ENCODE assay signal across 23 cellular contexts in genomic region chrX:44489515-44489914, GRCh38. TPM values are rescaled to one million over a fixed set of nuclear protein-coding genes. Genes with fewer than 3 reads are reported as not detected.
A peak's percentile ranks its signal among the peaks of the same experiment; 100 is the strongest.
DNase-seq lines count a peak whose midpoint lies in the region; ATAC-seq, FAIRE-seq and TF ChIP-seq lines count a peak whose summit lies in the region.
"Had no signal": no experiment of that assay in that cellular context is flagged by ENCODE, and none has a peak within 500 bp of the region (broad histone marks: within the 10 kb centered on the region; RNA-seq: fewer than 3 reads in every experiment).

No MANE protein-coding gene starts in this region.

- no peaks in the 10 kb centered on the region for H3K9me1 ChIP-seq in K562 (ENCODE audit: control insufficient read depth, insufficient read depth, low read length)

- H2AFZ ChIP-seq in K562 (ENCODE audit: low read depth, low read length): no peak overlapping the region
- H2AFZ ChIP-seq: GM23248 had no signal

- BruUV-seq in K562 (replicated peaks; lab: Mats Ljungman, UMichigan): no TSS peak

- H3K36me3 ChIP-seq in K562 (ENCODE audit: control insufficient read depth, insufficient read depth, low read length): no peaks in the 10 kb centered on the region
- H3K36me3 ChIP-seq: BLaER1 had no signal

- no peaks in the 10 kb centered on the region for H4K20me1 ChIP-seq in K562 (replicated peaks; ENCODE audit: control insufficient read depth, insufficient read depth, low read length)
- H4K20me1 ChIP-seq: BLaER1 had no signal

- TF ChIP-seq RAD21 in K562 (CRISPR knock-in tag; conservative IDR thresholded peaks at IDR 0.05 in 1 of 2, IDR thresholded peaks at IDR 0.05 in 1 of 2): no peak

- no peak for TF ChIP-seq POLR2A in K562 (conservative IDR thresholded peaks at IDR 0.05)

- POLR2A ChIA-PET in K562 (lab: Yijun Ruan, JAX): interaction anchor here (1.0 kb wide), 1 partner anchor 32 kb away, joined by 3 read pairs; no protein-coding TSS in a partner anchor

- CTCF ChIA-PET in K562 (lab: Yijun Ruan, JAX; ENCODE audit: low intra/inter-chr PET ratio): no interaction called here

- H3K4me2 ChIP-seq in K562 (ENCODE audit: insufficient read depth, low read length): no peak overlapping the region
- H3K4me2 ChIP-seq: BLaER1 had no signal

- TF ChIP-seq EP300 in K562 (IDR thresholded peaks at IDR 0.05; ENCODE audit: low read length): no peak

- intact Hi-C loops in K562 (cut with micrococcal nuclease): no loop called here

- no peak for ATAC-seq in K562
- ATAC-seq in GM19324 (IDR thresholded peaks at IDR 0.05; ENCODE audit: low FRiP score, unreplicated experiment): no peak
- no peak for ATAC-seq in HG03432 (IDR thresholded peaks at IDR 0.05; ENCODE audit: unreplicated experiment)
- ATAC-seq: CD8-positive, alpha-beta T cell had no signal

- no peaks in the 10 kb centered on the region for H3K9me3 ChIP-seq in K562 (replicated peaks; ENCODE audit: control insufficient read depth, insufficient read depth, low read depth, low read length)
- H3K9me3 ChIP-seq: BLaER1, Caco-2 had no signal

- H3K4me3 ChIP-seq in K562: no peak overlapping the region
- H3K4me3 ChIP-seq: BLaER1, GM23248 had no signal

- H3K27ac ChIP-seq in K562 (ENCODE audit: extremely low read depth, low read depth, low read length): no peak overlapping the region
- H3K27ac ChIP-seq: 22Rv1, BLaER1, C4-2B, GM23248 had no signal

- no peak for FAIRE-seq in K562 (lab: Jason Lieb, UNC)
- FAIRE-seq: A204.1, G401.6, GM12892, H1 had no signal

- no peaks in the 10 kb centered on the region for H3K79me2 ChIP-seq in K562 (ENCODE audit: control insufficient read depth, insufficient read depth, low read length)

- DNase-seq in NCI-H748 (lab: John Stamatoyannopoulos, UW; ENCODE audit: unreplicated experiment) (peak; percentile 3), NCI-H748 treated with DMSO at 0.1 percent for 48 hours (lab: John Stamatoyannopoulos, UW) (no peak), NCI-H69 (lab: John Stamatoyannopoulos, UW) (peak; percentile 9), K562 (ENCODE audit: extremely low read depth in 1 of 4, low spot score in 3 of 4) (no peak), fibroblast of peridontal ligament (ENCODE audit: extremely low read depth) (peak; percentile 5), UCSD-AML1 (lab: John Stamatoyannopoulos, UW; ENCODE audit: unreplicated experiment) (no peak)
- DNase-seq: Caco-2; CD4-positive, CD25-positive, alpha-beta regulatory T cell; CD8-positive, alpha-beta T cell; DMS153; DND-41; GM23248; H7; HCEC 1CT had no signal

- no peaks in the 10 kb centered on the region for H3K27me3 ChIP-seq in K562 (ENCODE audit: control insufficient read depth in 2 of 2, insufficient read depth in 2 of 2, low read length in 2 of 2)
- H3K27me3 ChIP-seq: BLaER1 had no signal

- in situ Hi-C loops in K562 (cut with MboI): no loop called here

- peaks cover 0 to 10% of the 10 kb centered on the region in 2 experiments; a peak in 3 of 5 replicates for H3K4me1 ChIP-seq in K562 (replicated peaks in 1 of 2; ENCODE audit: control insufficient read depth in 2 of 2, insufficient read depth in 2 of 2, low read length in 2 of 2)
- H3K4me1 ChIP-seq: BLaER1, Caco-2 had no signal

- WGBS in K562 (ENCODE audit: insufficient coverage, low coverage, missing lambda C conversion rate): 50% methylated on average over 4 of the region's 4 CpGs

- no peak overlapping the region for H3K9ac ChIP-seq in K562 (ENCODE audit: insufficient read depth in 1 of 2, low read depth in 2 of 2, low read length in 2 of 2)
- H3K9ac ChIP-seq: BLaER1, GM23248 had no signal

- no peak for TF ChIP-seq CTCF in K562 (IDR thresholded peaks at IDR 0.05 in 2 of 3, conservative IDR thresholded peaks at IDR 0.05 in 1 of 3; ENCODE audit: insufficient read depth in 2 of 3, low read depth in 1 of 3, low read length in 3 of 3)

TF ChIP-seq in K562, 482 proteins besides CTCF, POLR2A, EP300 and RAD21 (continues in another document):
- peak; percentile 94 for TF ChIP-seq ZBTB40 (IDR thresholded peaks at IDR 0.05)
- peak; percentile 83 for TF ChIP-seq ZBTB40 (CRISPR knock-in tag; IDR thresholded peaks at IDR 0.05)
- TF ChIP-seq NONO (IDR thresholded peaks at IDR 0.05; ENCODE audit: low read depth in 2 of 2, low read length in 1 of 2): no peak
- no peak for TF ChIP-seq GATAD2A (IDR thresholded peaks at IDR 0.05)
- no peak for TF ChIP-seq ZNF785 (CRISPR knock-in tag; IDR thresholded peaks at IDR 0.05)
- no peak for TF ChIP-seq U2AF1 (optimal IDR thresholded peaks at IDR 0.05; ENCODE audit: low read depth, low read length)
- TF ChIP-seq PHB (CRISPR knock-in tag; IDR thresholded peaks at IDR 0.05): no peak
- TF ChIP-seq ZNF316 (IDR thresholded peaks at IDR 0.05): 0 out of 2 replicates have a peak, but pooled peaks have one; percentile 0
- TF ChIP-seq ZNF780A (CRISPR knock-in tag; IDR thresholded peaks at IDR 0.05): no peak
- no peak for TF ChIP-seq PML (IDR thresholded peaks at IDR 0.05; ENCODE audit: low read length)
- TF ChIP-seq ZBTB8A (IDR thresholded peaks at IDR 0.05; ENCODE audit: partially characterized antibody): no peak

RNA-seq across cellular contexts. Expression of gene FUNDC1, which starts 53.1 kb away (rescaled TPM):
- 2.9 and 6.6 TPM in 2 replicates for total RNA-seq in K562 (2011; cell fraction: chromatin; rRNA removed; ENCODE audit: low replicate concordance)
- 3.3 and 3.4 TPM in 2 replicates for total RNA-seq in K562 (2011; cell fraction: nucleolus; rRNA removed)
- 4.3 and 5.0 TPM in 2 replicates for total RNA-seq in K562 (2011; cell fraction: nucleoplasm; rRNA removed)
- total RNA-seq in K562 (2014; rRNA removed) (15.6 and 17.6 TPM in 2 replicates), K562 (2014; rRNA removed; fragmentation: Illumina TruSeq; extraction: Trizol) (24.6 and 27.0 TPM in 2 replicates), K562 (2015; rRNA removed; fragmentation: Illumina TruSeq; extraction: Trizol) (24.7 and 29.3 TPM in 2 replicates), K562 (2021) (18.4 and 19.1 TPM in 2 replicates)
- polyA plus RNA-seq in K562 (2011; rRNA removed) (26.2 and 29.8 TPM in 2 replicates), K562 (2014; fragmentation: Illumina TruSeq; extraction: Trizol) (25.6 and 28.9 TPM in 2 replicates), K562 (2014; fragmentation: Nextera tagmentation; extraction: Ambion mirVana) (10 to 100 TPM; 53.2 to 59.1 TPM), K562 (2014; rRNA removed) (28.6 and 29.6 TPM in 2 replicates)
- 6.1 and 13.5 TPM in 2 replicates for polyA plus RNA-seq in K562 (2011; cell fraction: cytosol; rRNA removed)
- 3.5 and 8.6 TPM in 2 replicates for polyA plus RNA-seq in K562 (2011; cell fraction: nucleus; rRNA removed)
- 18.2 and 25.7 TPM in 2 replicates for polyA plus RNA-seq in K562 (2012)
- 14.4 and 17.9 TPM in 2 replicates for polyA minus RNA-seq in K562 (2011; rRNA and poly(A)+ RNA removed)
- polyA minus RNA-seq in K562 (2011; cell fraction: cytosol; rRNA and poly(A)+ RNA removed): 3.1 and 4.1 TPM in 2 replicates
- 1.6 and 3.8 TPM in 2 replicates for polyA minus RNA-seq in K562 (2011; cell fraction: nucleus; rRNA and poly(A)+ RNA removed)

Comparison
In these comparisons a context has a peak if more than half of its experiments do, and no peak if none do; other contexts are left out.
1. DNase-seq: peak in NCI-H748 (single experiment), NCI-H69 (single experiment) and fibroblast of peridontal ligament (single experiment); none in NCI-H748 treated with DMSO at 0.1 percent for 48 hours (single experiment), K562 (0 of 4) and UCSD-AML1 (single experiment).